9 cellular contexts compared by ENCODE assay signal in genomic region chr12:18861287-18861858, GRCh38.
A peak's percentile ranks its signal among the peaks of the same experiment; 100 is the strongest.
DNase-seq lines count a peak whose midpoint lies in the region; ATAC-seq, FAIRE-seq and TF ChIP-seq lines count a peak whose summit lies in the region.
"Had no signal": no experiment of that assay in that cellular context is flagged by ENCODE, and none has a peak within 500 bp of the region (broad histone marks: within the 10 kb centered on the region; RNA-seq: fewer than 3 reads in every experiment).

No MANE protein-coding gene starts in this region.

- H3K4me3 ChIP-seq in GM12875 (ENCODE audit: low read depth, low read length) (no peak overlapping the region), Peyer's patch (no peak overlapping the region), foreskin fibroblast (ENCODE audit: low read depth in 1 of 2, low read length in 2 of 2) (no peak overlapping the region)

- FAIRE-seq in A204.1 (lab: Jason Lieb, UNC): peak; percentile 85
- FAIRE-seq: endometrium had no signal

- TF ChIP-seq CTCF in GM12875 (IDR thresholded peaks at IDR 0.05; ENCODE audit: borderline replicate concordance, insufficient read depth, low read depth, low read length) (0 out of 2 replicates have a peak, but pooled peaks have one; percentile 9), Peyer's patch (IDR thresholded peaks at IDR 0.05) (peak in 5 of 6 experiments; percentile 33 to 81 (median 74)), foreskin fibroblast (IDR thresholded peaks at IDR 0.05; ENCODE audit: low read depth, low read length) (peak; percentile 24)

- no peak for ATAC-seq in activated CD4-positive, CD25-positive, alpha-beta regulatory T cell treated with anti-CD3 and anti-CD28 coated beads, Interleukin-2, amount 50 U/mL, for 24 hours
- no peak for ATAC-seq in GM19324 (IDR thresholded peaks at IDR 0.05; ENCODE audit: low FRiP score, unreplicated experiment)

- no peaks in the 10 kb centered on the region for H3K9me3 ChIP-seq in Peyer's patch

- no peaks in the 10 kb centered on the region for H3K36me3 ChIP-seq in Peyer's patch

- H3K4me1 ChIP-seq in Peyer's patch: no peaks in the 10 kb centered on the region

- no peak overlapping the region for H3K27ac ChIP-seq in Peyer's patch

- no peaks in the 10 kb centered on the region for H3K27me3 ChIP-seq in Peyer's patch

- DNase-seq in Peyer's patch (no peak), foreskin fibroblast (peak; percentile 14 to 60), HuH-7.5 (ENCODE audit: low spot score) (no peak), UCSD-AML1 (lab: John Stamatoyannopoulos, UW; ENCODE audit: unreplicated experiment) (no peak)

- no peak for TF ChIP-seq POLR2A in Peyer's patch (IDR thresholded peaks at IDR 0.05)

Comparison
In these comparisons a context has a peak if more than half of its experiments do, and no peak if none do; other contexts are left out.
1. CTCF ChIP-seq: peak in every context shown above with its lines; median percentile 74 in Peyer's patch; 24 in foreskin fibroblast; 9 in GM12875.
2. DNase-seq: peak in foreskin fibroblast (2 of 2); none in Peyer's patch (0 of 3), HuH-7.5 (single experiment) and UCSD-AML1 (single experiment).